In the genomic region with DNA sequence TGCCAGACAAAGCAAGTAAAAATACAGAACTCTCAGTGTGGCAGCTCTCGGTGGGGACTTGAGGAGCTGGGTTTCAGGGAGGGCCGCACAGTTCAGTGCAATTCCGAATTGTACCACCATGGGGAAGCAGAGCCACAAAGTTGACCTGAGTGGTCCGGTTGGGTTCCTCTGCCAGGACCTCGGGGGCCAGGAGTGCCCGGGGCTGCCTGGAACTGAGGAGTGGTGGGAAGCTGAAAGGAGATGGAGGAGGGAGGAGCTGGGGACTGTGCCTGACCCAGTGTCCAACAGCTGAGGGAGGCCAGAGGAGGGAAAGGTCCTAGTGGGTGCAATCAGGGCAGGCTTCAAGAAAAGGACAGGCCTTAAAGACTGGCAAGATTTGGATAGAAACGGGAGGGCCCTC, we compare ENCODE assay signal across 1 cellular context.
TF ChIP-seq lines count a peak whose summit lies in the region.

No MANE protein-coding gene starts in this region.

TF ChIP-seq in HCT116, 20 proteins besides CTCF, POLR2A, EP300 and RAD21 (continued from another document):
- TF ChIP-seq JUND (IDR thresholded peaks at IDR 0.05) (no peak), ZBTB33 (IDR thresholded peaks at IDR 0.05; ENCODE audit: extremely low read depth, insufficient replicate concordance, low read length) (no peak), POLR2AphosphoS5 (IDR thresholded peaks at IDR 0.05; ENCODE audit: low read depth, low read length) (no peak), CEBPB (IDR thresholded peaks at IDR 0.05; ENCODE audit: low read depth) (no peak), SRF (IDR thresholded peaks at IDR 0.05; ENCODE audit: low read depth) (no peak), CBX3 (IDR thresholded peaks at IDR 0.05; ENCODE audit: low read depth) (no peak)
- TF ChIP-seq, protein P1, sequence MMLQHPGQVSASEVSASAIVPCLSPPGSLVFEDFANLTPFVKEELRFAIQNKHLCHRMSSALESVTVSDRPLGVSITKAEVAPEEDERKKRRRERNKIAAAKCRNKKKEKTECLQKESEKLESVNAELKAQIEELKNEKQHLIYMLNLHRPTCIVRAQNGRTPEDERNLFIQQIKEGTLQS (IDR thresholded peaks at IDR 0.05): no peak
- TF ChIP-seq, protein P2, sequence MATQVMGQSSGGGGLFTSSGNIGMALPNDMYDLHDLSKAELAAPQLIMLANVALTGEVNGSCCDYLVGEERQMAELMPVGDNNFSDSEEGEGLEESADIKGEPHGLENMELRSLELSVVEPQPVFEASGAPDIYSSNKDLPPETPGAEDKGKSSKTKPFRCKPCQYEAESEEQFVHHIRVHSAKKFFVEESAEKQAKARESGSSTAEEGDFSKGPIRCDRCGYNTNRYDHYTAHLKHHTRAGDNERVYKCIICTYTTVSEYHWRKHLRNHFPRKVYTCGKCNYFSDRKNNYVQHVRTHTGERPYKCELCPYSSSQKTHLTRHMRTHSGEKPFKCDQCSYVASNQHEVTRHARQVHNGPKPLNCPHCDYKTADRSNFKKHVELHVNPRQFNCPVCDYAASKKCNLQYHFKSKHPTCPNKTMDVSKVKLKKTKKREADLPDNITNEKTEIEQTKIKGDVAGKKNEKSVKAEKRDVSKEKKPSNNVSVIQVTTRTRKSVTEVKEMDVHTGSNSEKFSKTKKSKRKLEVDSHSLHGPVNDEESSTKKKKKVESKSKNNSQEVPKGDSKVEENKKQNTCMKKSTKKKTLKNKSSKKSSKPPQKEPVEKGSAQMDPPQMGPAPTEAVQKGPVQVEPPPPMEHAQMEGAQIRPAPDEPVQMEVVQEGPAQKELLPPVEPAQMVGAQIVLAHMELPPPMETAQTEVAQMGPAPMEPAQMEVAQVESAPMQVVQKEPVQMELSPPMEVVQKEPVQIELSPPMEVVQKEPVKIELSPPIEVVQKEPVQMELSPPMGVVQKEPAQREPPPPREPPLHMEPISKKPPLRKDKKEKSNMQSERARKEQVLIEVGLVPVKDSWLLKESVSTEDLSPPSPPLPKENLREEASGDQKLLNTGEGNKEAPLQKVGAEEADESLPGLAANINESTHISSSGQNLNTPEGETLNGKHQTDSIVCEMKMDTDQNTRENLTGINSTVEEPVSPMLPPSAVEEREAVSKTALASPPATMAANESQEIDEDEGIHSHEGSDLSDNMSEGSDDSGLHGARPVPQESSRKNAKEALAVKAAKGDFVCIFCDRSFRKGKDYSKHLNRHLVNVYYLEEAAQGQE (IDR thresholded peaks at IDR 0.05; ENCODE audit: low read depth): no peak
